Comparison of ENCODE assay signal across 1 cellular context in the genomic region with DNA sequence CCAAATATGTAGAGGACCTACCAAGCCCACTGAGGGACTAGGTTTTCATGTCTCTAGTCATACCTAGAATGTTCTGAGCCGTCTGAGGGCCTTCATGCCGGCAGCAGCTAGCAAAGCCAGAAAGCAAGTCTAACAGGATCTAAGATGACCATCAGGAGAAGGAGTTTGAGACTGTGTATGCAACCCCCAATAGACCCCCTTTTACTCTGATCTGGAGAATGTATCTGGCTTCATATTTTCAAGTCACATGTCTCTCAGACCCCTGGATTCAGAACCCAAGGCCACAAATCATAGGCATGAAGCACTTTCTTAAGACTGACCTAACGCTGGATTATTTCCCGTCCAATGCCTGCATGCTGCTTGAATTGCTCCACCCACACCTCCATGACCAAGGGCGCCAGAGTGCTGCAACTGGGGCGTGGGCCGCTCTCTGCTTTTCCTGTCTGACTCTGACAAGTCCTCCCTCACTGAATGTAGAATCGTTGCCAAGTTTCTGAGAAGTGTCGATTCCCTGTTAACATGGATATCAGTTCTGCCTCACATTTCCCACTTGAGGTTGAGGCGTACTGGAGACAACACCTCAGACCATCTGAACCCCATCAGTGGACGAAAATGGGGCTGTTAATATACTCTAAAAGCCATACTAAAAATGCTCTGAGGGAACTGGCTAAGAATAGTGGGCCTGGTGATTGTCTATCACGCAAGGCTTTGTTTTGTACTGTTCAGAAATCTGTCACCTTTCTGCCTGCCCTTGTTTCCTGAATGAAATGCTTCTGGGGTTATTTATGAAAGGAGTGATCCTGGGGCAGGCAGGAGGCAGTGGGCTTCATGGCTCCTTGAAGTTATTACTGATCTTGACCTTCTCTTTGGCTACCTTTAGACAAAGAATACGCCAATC.
A peak's percentile ranks its signal among the peaks of the same experiment; 100 is the strongest.
TF ChIP-seq lines count a peak whose summit lies in the region.

No MANE protein-coding gene starts in this region.

TF ChIP-seq in K562, 482 proteins besides CTCF, POLR2A, EP300 and RAD21 (continued from another document and continues in another):
- TF ChIP-seq, protein P1, sequence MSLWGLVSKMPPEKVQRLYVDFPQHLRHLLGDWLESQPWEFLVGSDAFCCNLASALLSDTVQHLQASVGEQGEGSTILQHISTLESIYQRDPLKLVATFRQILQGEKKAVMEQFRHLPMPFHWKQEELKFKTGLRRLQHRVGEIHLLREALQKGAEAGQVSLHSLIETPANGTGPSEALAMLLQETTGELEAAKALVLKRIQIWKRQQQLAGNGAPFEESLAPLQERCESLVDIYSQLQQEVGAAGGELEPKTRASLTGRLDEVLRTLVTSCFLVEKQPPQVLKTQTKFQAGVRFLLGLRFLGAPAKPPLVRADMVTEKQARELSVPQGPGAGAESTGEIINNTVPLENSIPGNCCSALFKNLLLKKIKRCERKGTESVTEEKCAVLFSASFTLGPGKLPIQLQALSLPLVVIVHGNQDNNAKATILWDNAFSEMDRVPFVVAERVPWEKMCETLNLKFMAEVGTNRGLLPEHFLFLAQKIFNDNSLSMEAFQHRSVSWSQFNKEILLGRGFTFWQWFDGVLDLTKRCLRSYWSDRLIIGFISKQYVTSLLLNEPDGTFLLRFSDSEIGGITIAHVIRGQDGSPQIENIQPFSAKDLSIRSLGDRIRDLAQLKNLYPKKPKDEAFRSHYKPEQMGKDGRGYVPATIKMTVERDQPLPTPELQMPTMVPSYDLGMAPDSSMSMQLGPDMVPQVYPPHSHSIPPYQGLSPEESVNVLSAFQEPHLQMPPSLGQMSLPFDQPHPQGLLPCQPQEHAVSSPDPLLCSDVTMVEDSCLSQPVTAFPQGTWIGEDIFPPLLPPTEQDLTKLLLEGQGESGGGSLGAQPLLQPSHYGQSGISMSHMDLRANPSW (CRISPR knock-in tag; IDR thresholded peaks at IDR 0.05) = no peak
- TF ChIP-seq, protein P2, sequence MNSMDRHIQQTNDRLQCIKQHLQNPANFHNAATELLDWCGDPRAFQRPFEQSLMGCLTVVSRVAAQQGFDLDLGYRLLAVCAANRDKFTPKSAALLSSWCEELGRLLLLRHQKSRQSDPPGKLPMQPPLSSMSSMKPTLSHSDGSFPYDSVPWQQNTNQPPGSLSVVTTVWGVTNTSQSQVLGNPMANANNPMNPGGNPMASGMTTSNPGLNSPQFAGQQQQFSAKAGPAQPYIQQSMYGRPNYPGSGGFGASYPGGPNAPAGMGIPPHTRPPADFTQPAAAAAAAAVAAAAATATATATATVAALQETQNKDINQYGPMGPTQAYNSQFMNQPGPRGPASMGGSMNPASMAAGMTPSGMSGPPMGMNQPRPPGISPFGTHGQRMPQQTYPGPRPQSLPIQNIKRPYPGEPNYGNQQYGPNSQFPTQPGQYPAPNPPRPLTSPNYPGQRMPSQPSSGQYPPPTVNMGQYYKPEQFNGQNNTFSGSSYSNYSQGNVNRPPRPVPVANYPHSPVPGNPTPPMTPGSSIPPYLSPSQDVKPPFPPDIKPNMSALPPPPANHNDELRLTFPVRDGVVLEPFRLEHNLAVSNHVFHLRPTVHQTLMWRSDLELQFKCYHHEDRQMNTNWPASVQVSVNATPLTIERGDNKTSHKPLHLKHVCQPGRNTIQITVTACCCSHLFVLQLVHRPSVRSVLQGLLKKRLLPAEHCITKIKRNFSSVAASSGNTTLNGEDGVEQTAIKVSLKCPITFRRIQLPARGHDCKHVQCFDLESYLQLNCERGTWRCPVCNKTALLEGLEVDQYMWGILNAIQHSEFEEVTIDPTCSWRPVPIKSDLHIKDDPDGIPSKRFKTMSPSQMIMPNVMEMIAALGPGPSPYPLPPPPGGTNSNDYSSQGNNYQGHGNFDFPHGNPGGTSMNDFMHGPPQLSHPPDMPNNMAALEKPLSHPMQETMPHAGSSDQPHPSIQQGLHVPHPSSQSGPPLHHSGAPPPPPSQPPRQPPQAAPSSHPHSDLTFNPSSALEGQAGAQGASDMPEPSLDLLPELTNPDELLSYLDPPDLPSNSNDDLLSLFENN (IDR thresholded peaks at IDR 0.05; ENCODE audit: low read depth in 2 of 2, low read length in 2 of 2) = no peak
- TF ChIP-seq ZNF436 (CRISPR knock-in tag; IDR thresholded peaks at IDR 0.05) (no peak), ZNF551 (CRISPR knock-in tag; IDR thresholded peaks at IDR 0.05) (no peak), MYNN (IDR thresholded peaks at IDR 0.05) (no peak), MYNN (CRISPR knock-in tag; IDR thresholded peaks at IDR 0.05) (no peak), JUND (IDR thresholded peaks at IDR 0.05; ENCODE audit: borderline replicate concordance, low read depth, low read length) (peak; percentile 72), JUND (tag; IDR thresholded peaks at IDR 0.05; ENCODE audit: borderline replicate concordance, low read depth, low read length) (peak; percentile 33; the same call in 1 of the 3 replicates), SP2 (IDR thresholded peaks at IDR 0.05; ENCODE audit: extremely low read depth, low read depth, low read length, poor library complexity, severe bottlenecking) (no peak), ZBTB8A (IDR thresholded peaks at IDR 0.05; ENCODE audit: partially characterized antibody) (no peak), ZNF347 (CRISPR knock-in tag; IDR thresholded peaks at IDR 0.05; ENCODE audit: low read depth) (no peak), NFATC3 (IDR thresholded peaks at IDR 0.05) (no peak), ZNF197 (CRISPR knock-in tag; IDR thresholded peaks at IDR 0.05; ENCODE audit: low read depth) (no peak), BMI1 (IDR thresholded peaks at IDR 0.05; ENCODE audit: low read length) (no peak), ZNF12 (CRISPR knock-in tag; IDR thresholded peaks at IDR 0.05) (no peak), HNRNPL (IDR thresholded peaks at IDR 0.05; ENCODE audit: low read depth, low read length) (no peak), KAT2B (IDR thresholded peaks at IDR 0.05; ENCODE audit: low read depth, low read length) (no peak), NFE2 (IDR thresholded peaks at IDR 0.05; ENCODE audit: low read depth) (no peak), ETV5 (CRISPR knock-in tag; IDR thresholded peaks at IDR 0.05; ENCODE audit: low read depth) (peak; percentile 57; the same call in 1 of the 2 replicates), ZNF146 (CRISPR knock-in tag; IDR thresholded peaks at IDR 0.05; ENCODE audit: unreplicated experiment) (no peak), ZZZ3 (IDR thresholded peaks at IDR 0.05) (no peak), PPARD (CRISPR knock-in tag; IDR thresholded peaks at IDR 0.05) (no peak), ZNF79 (CRISPR knock-in tag; IDR thresholded peaks at IDR 0.05; ENCODE audit: low read depth) (no peak), MYC (IDR thresholded peaks at IDR 0.05; ENCODE audit: low read depth, low read length) (peak; percentile 60; the same call in 1 of the 2 replicates), MYC (CRISPR knock-in tag; IDR thresholded peaks at IDR 0.05; ENCODE audit: borderline replicate concordance, low read depth) (no peak), ZNF586 (CRISPR knock-in tag; conservative IDR thresholded peaks at IDR 0.05) (no peak), ZNF239 (CRISPR knock-in tag; IDR thresholded peaks at IDR 0.05) (no peak), ZNF174 (CRISPR knock-in tag; IDR thresholded peaks at IDR 0.05) (no peak)
- TF ChIP-seq, protein P3, sequence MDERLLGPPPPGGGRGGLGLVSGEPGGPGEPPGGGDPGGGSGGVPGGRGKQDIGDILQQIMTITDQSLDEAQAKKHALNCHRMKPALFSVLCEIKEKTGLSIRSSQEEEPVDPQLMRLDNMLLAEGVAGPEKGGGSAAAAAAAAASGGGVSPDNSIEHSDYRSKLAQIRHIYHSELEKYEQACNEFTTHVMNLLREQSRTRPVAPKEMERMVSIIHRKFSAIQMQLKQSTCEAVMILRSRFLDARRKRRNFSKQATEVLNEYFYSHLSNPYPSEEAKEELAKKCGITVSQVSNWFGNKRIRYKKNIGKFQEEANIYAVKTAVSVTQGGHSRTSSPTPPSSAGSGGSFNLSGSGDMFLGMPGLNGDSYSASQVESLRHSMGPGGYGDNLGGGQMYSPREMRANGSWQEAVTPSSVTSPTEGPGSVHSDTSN (CRISPR knock-in tag; IDR thresholded peaks at IDR 0.05; ENCODE audit: low read depth) = no peak
- TF ChIP-seq, protein P3 (tag; conservative IDR thresholded peaks at IDR 0.05; ENCODE audit: low read depth) = peak; percentile 11; the same call in 1 of the 2 replicates
- TF ChIP-seq, protein P4, sequence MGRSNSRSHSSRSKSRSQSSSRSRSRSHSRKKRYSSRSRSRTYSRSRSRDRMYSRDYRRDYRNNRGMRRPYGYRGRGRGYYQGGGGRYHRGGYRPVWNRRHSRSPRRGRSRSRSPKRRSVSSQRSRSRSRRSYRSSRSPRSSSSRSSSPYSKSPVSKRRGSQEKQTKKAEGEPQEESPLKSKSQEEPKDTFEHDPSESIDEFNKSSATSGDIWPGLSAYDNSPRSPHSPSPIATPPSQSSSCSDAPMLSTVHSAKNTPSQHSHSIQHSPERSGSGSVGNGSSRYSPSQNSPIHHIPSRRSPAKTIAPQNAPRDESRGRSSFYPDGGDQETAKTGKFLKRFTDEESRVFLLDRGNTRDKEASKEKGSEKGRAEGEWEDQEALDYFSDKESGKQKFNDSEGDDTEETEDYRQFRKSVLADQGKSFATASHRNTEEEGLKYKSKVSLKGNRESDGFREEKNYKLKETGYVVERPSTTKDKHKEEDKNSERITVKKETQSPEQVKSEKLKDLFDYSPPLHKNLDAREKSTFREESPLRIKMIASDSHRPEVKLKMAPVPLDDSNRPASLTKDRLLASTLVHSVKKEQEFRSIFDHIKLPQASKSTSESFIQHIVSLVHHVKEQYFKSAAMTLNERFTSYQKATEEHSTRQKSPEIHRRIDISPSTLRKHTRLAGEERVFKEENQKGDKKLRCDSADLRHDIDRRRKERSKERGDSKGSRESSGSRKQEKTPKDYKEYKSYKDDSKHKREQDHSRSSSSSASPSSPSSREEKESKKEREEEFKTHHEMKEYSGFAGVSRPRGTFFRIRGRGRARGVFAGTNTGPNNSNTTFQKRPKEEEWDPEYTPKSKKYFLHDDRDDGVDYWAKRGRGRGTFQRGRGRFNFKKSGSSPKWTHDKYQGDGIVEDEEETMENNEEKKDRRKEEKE (IDR thresholded peaks at IDR 0.05; ENCODE audit: borderline replicate concordance in 1 of 2, control insufficient read depth in 1 of 2, low read depth in 2 of 2, low read length in 1 of 2) = no peak
- TF ChIP-seq, protein P5, sequence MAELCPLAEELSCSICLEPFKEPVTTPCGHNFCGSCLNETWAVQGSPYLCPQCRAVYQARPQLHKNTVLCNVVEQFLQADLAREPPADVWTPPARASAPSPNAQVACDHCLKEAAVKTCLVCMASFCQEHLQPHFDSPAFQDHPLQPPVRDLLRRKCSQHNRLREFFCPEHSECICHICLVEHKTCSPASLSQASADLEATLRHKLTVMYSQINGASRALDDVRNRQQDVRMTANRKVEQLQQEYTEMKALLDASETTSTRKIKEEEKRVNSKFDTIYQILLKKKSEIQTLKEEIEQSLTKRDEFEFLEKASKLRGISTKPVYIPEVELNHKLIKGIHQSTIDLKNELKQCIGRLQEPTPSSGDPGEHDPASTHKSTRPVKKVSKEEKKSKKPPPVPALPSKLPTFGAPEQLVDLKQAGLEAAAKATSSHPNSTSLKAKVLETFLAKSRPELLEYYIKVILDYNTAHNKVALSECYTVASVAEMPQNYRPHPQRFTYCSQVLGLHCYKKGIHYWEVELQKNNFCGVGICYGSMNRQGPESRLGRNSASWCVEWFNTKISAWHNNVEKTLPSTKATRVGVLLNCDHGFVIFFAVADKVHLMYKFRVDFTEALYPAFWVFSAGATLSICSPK (IDR thresholded peaks at IDR 0.05; ENCODE audit: borderline replicate concordance) = no peak
- TF ChIP-seq, protein P6, sequence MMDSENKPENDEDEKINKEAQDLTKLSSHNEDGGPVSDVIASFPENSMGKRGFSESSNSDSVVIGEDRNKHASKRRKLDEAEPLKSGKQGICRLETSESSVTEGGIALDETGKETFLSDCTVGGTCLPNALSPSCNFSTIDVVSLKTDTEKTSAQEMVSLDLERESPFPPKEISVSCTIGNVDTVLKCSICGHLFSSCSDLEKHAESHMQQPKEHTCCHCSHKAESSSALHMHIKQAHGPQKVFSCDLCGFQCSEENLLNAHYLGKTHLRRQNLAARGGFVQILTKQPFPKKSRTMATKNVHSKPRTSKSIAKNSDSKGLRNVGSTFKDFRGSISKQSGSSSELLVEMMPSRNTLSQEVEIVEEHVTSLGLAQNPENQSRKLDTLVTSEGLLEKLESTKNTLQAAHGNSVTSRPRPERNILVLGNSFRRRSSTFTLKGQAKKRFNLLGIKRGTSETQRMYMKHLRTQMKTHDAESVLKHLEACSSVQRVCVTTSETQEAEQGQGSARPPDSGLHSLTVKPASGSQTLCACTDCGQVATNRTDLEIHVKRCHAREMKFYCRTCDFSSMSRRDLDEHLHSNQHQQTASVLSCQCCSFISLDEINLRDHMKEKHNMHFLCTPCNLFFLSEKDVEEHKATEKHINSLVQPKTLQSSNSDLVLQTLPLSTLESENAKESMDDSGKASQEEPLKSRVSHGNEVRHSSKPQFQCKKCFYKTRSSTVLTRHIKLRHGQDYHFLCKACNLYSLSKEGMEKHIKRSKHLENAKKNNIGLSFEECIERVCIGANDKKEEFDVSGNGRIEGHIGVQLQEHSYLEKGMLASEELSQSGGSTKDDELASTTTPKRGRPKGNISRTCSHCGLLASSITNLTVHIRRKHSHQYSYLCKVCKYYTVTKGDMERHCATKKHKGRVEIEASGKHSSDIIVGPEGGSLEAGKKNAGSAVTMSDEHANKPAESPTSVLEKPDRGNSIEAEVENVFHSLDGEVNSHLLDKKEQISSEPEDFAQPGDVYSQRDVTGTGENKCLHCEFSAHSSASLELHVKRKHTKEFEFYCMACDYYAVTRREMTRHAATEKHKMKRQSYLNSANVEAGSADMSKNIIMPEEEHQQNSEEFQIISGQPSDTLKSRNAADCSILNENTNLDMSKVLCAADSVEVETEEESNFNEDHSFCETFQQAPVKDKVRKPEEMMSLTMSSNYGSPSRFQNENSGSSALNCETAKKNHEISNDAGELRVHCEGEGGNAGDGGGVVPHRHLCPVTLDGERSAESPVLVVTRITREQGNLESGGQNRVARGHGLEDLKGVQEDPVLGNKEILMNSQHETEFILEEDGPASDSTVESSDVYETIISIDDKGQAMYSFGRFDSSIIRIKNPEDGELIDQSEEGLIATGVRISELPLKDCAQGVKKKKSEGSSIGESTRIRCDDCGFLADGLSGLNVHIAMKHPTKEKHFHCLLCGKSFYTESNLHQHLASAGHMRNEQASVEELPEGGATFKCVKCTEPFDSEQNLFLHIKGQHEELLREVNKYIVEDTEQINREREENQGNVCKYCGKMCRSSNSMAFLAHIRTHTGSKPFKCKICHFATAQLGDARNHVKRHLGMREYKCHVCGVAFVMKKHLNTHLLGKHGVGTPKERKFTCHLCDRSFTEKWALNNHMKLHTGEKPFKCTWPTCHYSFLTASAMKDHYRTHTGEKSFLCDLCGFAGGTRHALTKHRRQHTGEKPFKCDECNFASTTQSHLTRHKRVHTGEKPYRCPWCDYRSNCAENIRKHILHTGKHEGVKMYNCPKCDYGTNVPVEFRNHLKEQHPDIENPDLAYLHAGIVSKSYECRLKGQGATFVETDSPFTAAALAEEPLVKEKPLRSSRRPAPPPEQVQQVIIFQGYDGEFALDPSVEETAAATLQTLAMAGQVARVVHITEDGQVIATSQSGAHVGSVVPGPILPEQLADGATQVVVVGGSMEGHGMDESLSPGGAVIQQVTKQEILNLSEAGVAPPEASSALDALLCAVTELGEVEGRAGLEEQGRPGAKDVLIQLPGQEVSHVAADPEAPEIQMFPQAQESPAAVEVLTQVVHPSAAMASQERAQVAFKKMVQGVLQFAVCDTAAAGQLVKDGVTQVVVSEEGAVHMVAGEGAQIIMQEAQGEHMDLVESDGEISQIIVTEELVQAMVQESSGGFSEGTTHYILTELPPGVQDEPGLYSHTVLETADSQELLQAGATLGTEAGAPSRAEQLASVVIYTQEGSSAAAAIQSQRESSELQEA (IDR thresholded peaks at IDR 0.05; ENCODE audit: low read depth) = no peak
